In genomic region chr2:24084386-24085375, GRCh38 we compare ENCODE assay signal across 8 cellular contexts. TPM values are rescaled to one million over a fixed set of nuclear protein-coding genes. Genes with fewer than 3 reads are reported as not detected.
DNase-seq lines count a peak whose midpoint lies in the region; ATAC-seq and TF ChIP-seq lines count a peak whose summit lies in the region.

TP53I3 (minus strand) TSS chr2:24084834; CDS start chr2:24084326, 508 bp downstream.

- no peak for TF ChIP-seq EP300 in upper lobe of left lung (IDR thresholded peaks at IDR 0.05)

- H3K4me3 ChIP-seq in NB4 (ENCODE audit: low read depth, low read length), result no peak within 1 kb of the TSS
- H3K4me3 ChIP-seq in adrenal gland, result peak within 1 kb of the TSS in 3 of 4 donors; percentile 47 to 68 (median 52)
- peak within 1 kb of the TSS; percentile 50 to 79 (median 66) for H3K4me3 ChIP-seq in heart right ventricle
- H3K4me3 ChIP-seq in upper lobe of left lung, result peak within 1 kb of the TSS; percentile 6 to 64 (median 58)

- peak; percentile 77 for ATAC-seq in HG02588 (IDR thresholded peaks at IDR 0.05; ENCODE audit: unreplicated experiment)
- peak; percentile 96 to 99 (median 97) for ATAC-seq in heart right ventricle
- ATAC-seq in upper lobe of left lung (ENCODE audit: low FRiP score in 2 of 2), result peak; percentile 98

- H3K36me3 ChIP-seq in adrenal gland (replicated peaks in 1 of 2), result peaks cover 0 to 21% of the 10 kb centered on the region in 2 donors
- peaks cover 0 to 54% (median 4%) of the 10 kb centered on the region in 9 donors for H3K36me3 ChIP-seq in heart right ventricle
- peaks cover 0 to 42% (median 13%) of the 10 kb centered on the region in 4 donors for H3K36me3 ChIP-seq in upper lobe of left lung

- intact Hi-C loops in adrenal gland (cut with DNase I) (loop anchor here (10.0 kb wide), 1 partner anchor 260 kb away; no protein-coding TSS in a partner anchor), heart right ventricle (cut with DNase I) (loop anchor here in 9 of 10 donors (1.0 to 10.0 kb wide), 8 partner anchors 37 to 260 kb away; partner anchors contain the start of genes ATAD2B (in 4 of the 9), FAM228B (in 3 of the 9), PFN4 (in 3 of the 9) and FKBP1B (in 1 of the 9)), posterior vena cava (cut with DNase I) (loop anchor here in 1 of 2 donors (10.0 kb wide), 1 partner anchor 160 kb away; the partner anchor contains the start of gene ATAD2B)

- H3K9me3 ChIP-seq in adrenal gland (replicated peaks in 1 of 3) (no peaks in the 10 kb centered on the region), heart right ventricle (no peaks in the 10 kb centered on the region), upper lobe of left lung (no peaks in the 10 kb centered on the region)

- TF ChIP-seq POLR2A in NB4 (IDR thresholded peaks at IDR 0.05; ENCODE audit: extremely low read depth, insufficient read length) (no peak), adrenal gland (IDR thresholded peaks at IDR 0.05) (peak; percentile 79 to 87), upper lobe of left lung (IDR thresholded peaks at IDR 0.05) (peak in 3 of 4 donors; percentile 53 to 71 (median 61))

- 1 to 10% (median 2%) methylated on average over 11 to 50 of the region's 50 CpGs for WGBS in adrenal gland, 4 donors
- 1% methylated on average over 50 of the region's 50 CpGs for WGBS in heart right ventricle, 2 donors
- 4% methylated on average over 16 to 35 of the region's 50 CpGs for WGBS in upper lobe of left lung, 2 donors

- TF ChIP-seq CTCF in GM12872 (IDR thresholded peaks at IDR 0.05; ENCODE audit: insufficient read depth, low read depth, low read length) (peak; percentile 88), NB4 (IDR thresholded peaks at IDR 0.05; ENCODE audit: low read depth, low read length) (peak; percentile 35), adrenal gland (IDR thresholded peaks at IDR 0.05) (peak; percentile 77 to 98 (median 94)), heart right ventricle (IDR thresholded peaks at IDR 0.05) (peak; percentile 95 to 99 (median 98)), upper lobe of left lung (IDR thresholded peaks at IDR 0.05) (peak; percentile 94 to 100 (median 99))

- peak within 1 kb of the TSS; percentile 45 to 95 (median 80) for H3K27ac ChIP-seq in adrenal gland
- peak within 1 kb of the TSS; percentile 55 to 98 (median 90) for H3K27ac ChIP-seq in heart right ventricle
- H3K27ac ChIP-seq in upper lobe of left lung, result peak within 1 kb of the TSS; percentile 85 to 97 (median 90)

- DNase-seq in NB4 (ENCODE audit: low read depth), result peak; percentile 52
- peak; percentile 94 to 95 for DNase-seq in SW 1271 (lab: John Stamatoyannopoulos, UW)
- peak; percentile 89 to 94 (median 92) for DNase-seq in adrenal gland
- DNase-seq in heart right ventricle, result peak; percentile 87 to 92
- peak; percentile 97 for DNase-seq in posterior vena cava (ENCODE audit: low spot score)
- peak; percentile 93 to 99 for DNase-seq in upper lobe of left lung

- H3K27me3 ChIP-seq in adrenal gland (no peaks in the 10 kb centered on the region), heart right ventricle (no peaks in the 10 kb centered on the region), upper lobe of left lung (no peaks in the 10 kb centered on the region)

- H3K4me1 ChIP-seq in adrenal gland (replicated peaks in 1 of 2) (peaks cover 6 to 19% of the 10 kb centered on the region in 2 donors), heart right ventricle (peaks cover 4 to 23% (median 18%) of the 10 kb centered on the region in 9 donors), upper lobe of left lung (peaks cover 22 to 34% (median 28%) of the 10 kb centered on the region in 4 donors)

RNA-seq across cellular contexts. Expression of gene TP53I3, which starts in this region (rescaled TPM):
- 10 to 100 TPM; 18.4 to 29.9 (median 24.0) TPM for total RNA-seq in adrenal gland
- polyA plus RNA-seq in adrenal gland, result 10 to 100 TPM; 18.8 to 50.0 (median 48.4) TPM
- 10 to 100 TPM in 6 of 10 donors, 1 to 10 TPM in 4; 8.7 to 18.3 (median 12.3) TPM for total RNA-seq in heart right ventricle
- polyA plus RNA-seq in heart right ventricle, result 10 to 100 TPM; 16.4 to 17.2 TPM
- total RNA-seq in posterior vena cava, result 10 to 100 TPM in 1 of 2 donors, 1 to 10 TPM in 1; 9.8 to 23.5 TPM
- 100 to 1,000 TPM in 1 of 6 donors, 10 to 100 TPM in 5; 27.0 to 110 (median 69.6) TPM for total RNA-seq in upper lobe of left lung

Comparison
In these comparisons a context has a peak if more than half of its experiments do, and no peak if none do; other contexts are left out.
1. CTCF ChIP-seq: peak in every context shown above with its lines; median percentile 99 in upper lobe of left lung; 98 in heart right ventricle; 94 in adrenal gland; 88 in GM12872; 35 in NB4.